1 cellular context compared by ENCODE assay signal in genomic region chr17:60559995-60560859, GRCh38.
TF ChIP-seq lines count a peak whose summit lies in the region.

No MANE protein-coding gene starts in this region.

TF ChIP-seq in HepG2, 621 proteins besides CTCF, POLR2A, EP300 and RAD21 (continued from another document and continues in another):
- TF ChIP-seq SNAPC4 (CRISPR knock-in tag; IDR thresholded peaks at IDR 0.05) (peak; percentile 6; the same call in 1 of the 2 replicates), PRMT3 (CRISPR knock-in tag; IDR thresholded peaks at IDR 0.05; ENCODE audit: borderline replicate concordance, low read depth) (no peak), SP4 (CRISPR knock-in tag; IDR thresholded peaks at IDR 0.05) (no peak), ZNF280B (CRISPR knock-in tag; IDR thresholded peaks at IDR 0.05; ENCODE audit: borderline replicate concordance) (peak; percentile 75; the same call in 1 of the 2 replicates), ARNTL (CRISPR knock-in tag; IDR thresholded peaks at IDR 0.05) (peak; percentile 67), ZNF329 (CRISPR knock-in tag; IDR thresholded peaks at IDR 0.05; ENCODE audit: low read depth) (no peak), GLI4 (CRISPR knock-in tag; IDR thresholded peaks at IDR 0.05; ENCODE audit: borderline replicate concordance) (peak; percentile 92; the same call in 1 of the 2 replicates), CEBPB (IDR thresholded peaks at IDR 0.05; ENCODE audit: borderline replicate concordance, low read depth, low read length) (peak; percentile 90), ZBTB38 (CRISPR knock-in tag; IDR thresholded peaks at IDR 0.05) (peak; percentile 40; the same call in 1 of the 2 replicates), GMEB1 (CRISPR knock-in tag; IDR thresholded peaks at IDR 0.05; ENCODE audit: borderline replicate concordance) (peak; percentile 65; the same call in 1 of the 2 replicates), RFXAP (CRISPR knock-in tag; IDR thresholded peaks at IDR 0.05; ENCODE audit: borderline replicate concordance) (no peak; the same call in 1 of the 2 replicates), NFE2 (CRISPR knock-in tag; IDR thresholded peaks at IDR 0.05) (no peak), ZNF674 (CRISPR knock-in tag; IDR thresholded peaks at IDR 0.05; ENCODE audit: low read depth) (no peak), PAX8 (CRISPR knock-in tag; IDR thresholded peaks at IDR 0.05; ENCODE audit: borderline replicate concordance) (0 out of 2 replicates have a peak, but pooled peaks have one; percentile 11), AGO2 (optimal IDR thresholded peaks at IDR 0.05; ENCODE audit: low read depth, low read length) (no peak), ZNF138 (CRISPR knock-in tag; IDR thresholded peaks at IDR 0.05; ENCODE audit: low read depth) (no peak)
- TF ChIP-seq, protein P1, sequence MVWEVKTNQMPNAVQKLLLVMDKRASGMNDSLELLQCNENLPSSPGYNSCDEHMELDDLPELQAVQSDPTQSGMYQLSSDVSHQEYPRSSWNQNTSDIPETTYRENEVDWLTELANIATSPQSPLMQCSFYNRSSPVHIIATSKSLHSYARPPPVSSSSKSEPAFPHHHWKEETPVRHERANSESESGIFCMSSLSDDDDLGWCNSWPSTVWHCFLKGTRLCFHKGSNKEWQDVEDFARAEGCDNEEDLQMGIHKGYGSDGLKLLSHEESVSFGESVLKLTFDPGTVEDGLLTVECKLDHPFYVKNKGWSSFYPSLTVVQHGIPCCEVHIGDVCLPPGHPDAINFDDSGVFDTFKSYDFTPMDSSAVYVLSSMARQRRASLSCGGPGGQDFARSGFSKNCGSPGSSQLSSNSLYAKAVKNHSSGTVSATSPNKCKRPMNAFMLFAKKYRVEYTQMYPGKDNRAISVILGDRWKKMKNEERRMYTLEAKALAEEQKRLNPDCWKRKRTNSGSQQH (CRISPR knock-in tag; IDR thresholded peaks at IDR 0.05; ENCODE audit: low read depth), result 0 out of 2 replicates have a peak, but pooled peaks have one; percentile 58
- TF ChIP-seq, protein P2, sequence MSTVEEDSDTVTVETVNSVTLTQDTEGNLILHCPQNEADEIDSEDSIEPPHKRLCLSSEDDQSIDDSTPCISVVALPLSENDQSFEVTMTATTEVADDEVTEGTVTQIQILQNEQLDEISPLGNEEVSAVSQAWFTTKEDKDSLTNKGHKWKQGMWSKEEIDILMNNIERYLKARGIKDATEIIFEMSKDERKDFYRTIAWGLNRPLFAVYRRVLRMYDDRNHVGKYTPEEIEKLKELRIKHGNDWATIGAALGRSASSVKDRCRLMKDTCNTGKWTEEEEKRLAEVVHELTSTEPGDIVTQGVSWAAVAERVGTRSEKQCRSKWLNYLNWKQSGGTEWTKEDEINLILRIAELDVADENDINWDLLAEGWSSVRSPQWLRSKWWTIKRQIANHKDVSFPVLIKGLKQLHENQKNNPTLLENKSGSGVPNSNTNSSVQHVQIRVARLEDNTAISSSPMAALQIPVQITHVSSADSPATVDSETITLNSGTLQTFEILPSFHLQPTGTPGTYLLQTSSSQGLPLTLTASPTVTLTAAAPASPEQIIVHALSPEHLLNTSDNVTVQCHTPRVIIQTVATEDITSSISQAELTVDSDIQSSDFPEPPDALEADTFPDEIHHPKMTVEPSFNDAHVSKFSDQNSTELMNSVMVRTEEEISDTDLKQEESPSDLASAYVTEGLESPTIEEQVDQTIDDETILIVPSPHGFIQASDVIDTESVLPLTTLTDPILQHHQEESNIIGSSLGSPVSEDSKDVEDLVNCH (CRISPR knock-in tag; IDR thresholded peaks at IDR 0.05), result no peak
- TF ChIP-seq, protein P3, sequence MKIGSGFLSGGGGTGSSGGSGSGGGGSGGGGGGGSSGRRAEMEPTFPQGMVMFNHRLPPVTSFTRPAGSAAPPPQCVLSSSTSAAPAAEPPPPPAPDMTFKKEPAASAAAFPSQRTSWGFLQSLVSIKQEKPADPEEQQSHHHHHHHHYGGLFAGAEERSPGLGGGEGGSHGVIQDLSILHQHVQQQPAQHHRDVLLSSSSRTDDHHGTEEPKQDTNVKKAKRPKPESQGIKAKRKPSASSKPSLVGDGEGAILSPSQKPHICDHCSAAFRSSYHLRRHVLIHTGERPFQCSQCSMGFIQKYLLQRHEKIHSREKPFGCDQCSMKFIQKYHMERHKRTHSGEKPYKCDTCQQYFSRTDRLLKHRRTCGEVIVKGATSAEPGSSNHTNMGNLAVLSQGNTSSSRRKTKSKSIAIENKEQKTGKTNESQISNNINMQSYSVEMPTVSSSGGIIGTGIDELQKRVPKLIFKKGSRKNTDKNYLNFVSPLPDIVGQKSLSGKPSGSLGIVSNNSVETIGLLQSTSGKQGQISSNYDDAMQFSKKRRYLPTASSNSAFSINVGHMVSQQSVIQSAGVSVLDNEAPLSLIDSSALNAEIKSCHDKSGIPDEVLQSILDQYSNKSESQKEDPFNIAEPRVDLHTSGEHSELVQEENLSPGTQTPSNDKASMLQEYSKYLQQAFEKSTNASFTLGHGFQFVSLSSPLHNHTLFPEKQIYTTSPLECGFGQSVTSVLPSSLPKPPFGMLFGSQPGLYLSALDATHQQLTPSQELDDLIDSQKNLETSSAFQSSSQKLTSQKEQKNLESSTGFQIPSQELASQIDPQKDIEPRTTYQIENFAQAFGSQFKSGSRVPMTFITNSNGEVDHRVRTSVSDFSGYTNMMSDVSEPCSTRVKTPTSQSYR (CRISPR knock-in tag; IDR thresholded peaks at IDR 0.05; ENCODE audit: borderline replicate concordance), result no peak
- TF ChIP-seq, protein P4, sequence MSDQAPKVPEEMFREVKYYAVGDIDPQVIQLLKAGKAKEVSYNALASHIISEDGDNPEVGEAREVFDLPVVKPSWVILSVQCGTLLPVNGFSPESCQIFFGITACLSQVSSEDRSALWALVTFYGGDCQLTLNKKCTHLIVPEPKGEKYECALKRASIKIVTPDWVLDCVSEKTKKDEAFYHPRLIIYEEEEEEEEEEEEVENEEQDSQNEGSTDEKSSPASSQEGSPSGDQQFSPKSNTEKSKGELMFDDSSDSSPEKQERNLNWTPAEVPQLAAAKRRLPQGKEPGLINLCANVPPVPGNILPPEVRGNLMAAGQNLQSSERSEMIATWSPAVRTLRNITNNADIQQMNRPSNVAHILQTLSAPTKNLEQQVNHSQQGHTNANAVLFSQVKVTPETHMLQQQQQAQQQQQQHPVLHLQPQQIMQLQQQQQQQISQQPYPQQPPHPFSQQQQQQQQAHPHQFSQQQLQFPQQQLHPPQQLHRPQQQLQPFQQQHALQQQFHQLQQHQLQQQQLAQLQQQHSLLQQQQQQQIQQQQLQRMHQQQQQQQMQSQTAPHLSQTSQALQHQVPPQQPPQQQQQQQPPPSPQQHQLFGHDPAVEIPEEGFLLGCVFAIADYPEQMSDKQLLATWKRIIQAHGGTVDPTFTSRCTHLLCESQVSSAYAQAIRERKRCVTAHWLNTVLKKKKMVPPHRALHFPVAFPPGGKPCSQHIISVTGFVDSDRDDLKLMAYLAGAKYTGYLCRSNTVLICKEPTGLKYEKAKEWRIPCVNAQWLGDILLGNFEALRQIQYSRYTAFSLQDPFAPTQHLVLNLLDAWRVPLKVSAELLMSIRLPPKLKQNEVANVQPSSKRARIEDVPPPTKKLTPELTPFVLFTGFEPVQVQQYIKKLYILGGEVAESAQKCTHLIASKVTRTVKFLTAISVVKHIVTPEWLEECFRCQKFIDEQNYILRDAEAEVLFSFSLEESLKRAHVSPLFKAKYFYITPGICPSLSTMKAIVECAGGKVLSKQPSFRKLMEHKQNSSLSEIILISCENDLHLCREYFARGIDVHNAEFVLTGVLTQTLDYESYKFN (CRISPR knock-in tag; conservative IDR thresholded peaks at IDR 0.05), result peak; percentile 81
- TF ChIP-seq, protein P5, sequence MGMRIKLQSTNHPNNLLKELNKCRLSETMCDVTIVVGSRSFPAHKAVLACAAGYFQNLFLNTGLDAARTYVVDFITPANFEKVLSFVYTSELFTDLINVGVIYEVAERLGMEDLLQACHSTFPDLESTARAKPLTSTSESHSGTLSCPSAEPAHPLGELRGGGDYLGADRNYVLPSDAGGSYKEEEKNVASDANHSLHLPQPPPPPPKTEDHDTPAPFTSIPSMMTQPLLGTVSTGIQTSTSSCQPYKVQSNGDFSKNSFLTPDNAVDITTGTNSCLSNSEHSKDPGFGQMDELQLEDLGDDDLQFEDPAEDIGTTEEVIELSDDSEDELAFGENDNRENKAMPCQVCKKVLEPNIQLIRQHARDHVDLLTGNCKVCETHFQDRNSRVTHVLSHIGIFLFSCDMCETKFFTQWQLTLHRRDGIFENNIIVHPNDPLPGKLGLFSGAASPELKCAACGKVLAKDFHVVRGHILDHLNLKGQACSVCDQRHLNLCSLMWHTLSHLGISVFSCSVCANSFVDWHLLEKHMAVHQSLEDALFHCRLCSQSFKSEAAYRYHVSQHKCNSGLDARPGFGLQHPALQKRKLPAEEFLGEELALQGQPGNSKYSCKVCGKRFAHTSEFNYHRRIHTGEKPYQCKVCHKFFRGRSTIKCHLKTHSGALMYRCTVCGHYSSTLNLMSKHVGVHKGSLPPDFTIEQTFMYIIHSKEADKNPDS (CRISPR knock-in tag; IDR thresholded peaks at IDR 0.05), result peak; percentile 89
- TF ChIP-seq, protein P6, sequence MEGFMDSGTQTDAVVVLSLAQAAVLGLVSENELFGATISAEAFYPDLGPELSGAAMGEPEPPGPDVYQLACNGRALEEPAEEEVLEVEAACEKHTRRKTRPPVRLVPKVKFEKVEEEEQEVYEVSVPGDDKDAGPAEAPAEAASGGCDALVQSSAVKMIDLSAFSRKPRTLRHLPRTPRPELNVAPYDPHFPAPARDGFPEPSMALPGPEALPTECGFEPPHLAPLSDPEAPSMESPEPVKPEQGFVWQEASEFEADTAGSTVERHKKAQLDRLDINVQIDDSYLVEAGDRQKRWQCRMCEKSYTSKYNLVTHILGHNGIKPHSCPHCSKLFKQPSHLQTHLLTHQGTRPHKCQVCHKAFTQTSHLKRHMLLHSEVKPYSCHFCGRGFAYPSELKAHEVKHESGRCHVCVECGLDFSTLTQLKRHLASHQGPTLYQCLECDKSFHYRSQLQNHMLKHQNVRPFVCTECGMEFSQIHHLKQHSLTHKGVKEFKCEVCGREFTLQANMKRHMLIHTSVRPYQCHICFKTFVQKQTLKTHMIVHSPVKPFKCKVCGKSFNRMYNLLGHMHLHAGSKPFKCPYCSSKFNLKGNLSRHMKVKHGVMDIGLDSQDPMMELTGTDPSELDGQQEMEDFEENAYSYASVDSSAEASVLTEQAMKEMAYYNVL (CRISPR knock-in tag; IDR thresholded peaks at IDR 0.05; ENCODE audit: borderline replicate concordance), result peak; percentile 87; the same call in 1 of the 2 replicates
- TF ChIP-seq, protein P7, sequence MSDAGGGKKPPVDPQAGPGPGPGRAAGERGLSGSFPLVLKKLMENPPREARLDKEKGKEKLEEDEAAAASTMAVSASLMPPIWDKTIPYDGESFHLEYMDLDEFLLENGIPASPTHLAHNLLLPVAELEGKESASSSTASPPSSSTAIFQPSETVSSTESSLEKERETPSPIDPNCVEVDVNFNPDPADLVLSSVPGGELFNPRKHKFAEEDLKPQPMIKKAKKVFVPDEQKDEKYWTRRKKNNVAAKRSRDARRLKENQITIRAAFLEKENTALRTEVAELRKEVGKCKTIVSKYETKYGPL (CRISPR knock-in tag; IDR thresholded peaks at IDR 0.05), result no peak
